1 cellular context compared by ENCODE assay signal in genomic region chr17:27332485-27333409, GRCh38.
TF ChIP-seq lines count a peak whose summit lies in the region.

No MANE protein-coding gene starts in this region.

TF ChIP-seq in HepG2, 621 proteins besides CTCF, POLR2A, EP300 and RAD21 (continued from another document and continues in another):
- TF ChIP-seq ZNF558 (CRISPR knock-in tag; IDR thresholded peaks at IDR 0.05; ENCODE audit: borderline replicate concordance) (peak; percentile 77; the same call in 1 of the 2 replicates), HOXA3 (CRISPR knock-in tag; IDR thresholded peaks at IDR 0.05) (peak; percentile 79), CSRNP1 (CRISPR knock-in tag; IDR thresholded peaks at IDR 0.05) (peak; percentile 79; the same call in 1 of the 2 replicates), ZMYM4 (CRISPR knock-in tag; IDR thresholded peaks at IDR 0.05) (peak; percentile 80), ELF1 (CRISPR knock-in tag; IDR thresholded peaks at IDR 0.05) (peak; percentile 42; the same call in 1 of the 2 replicates), MTF1 (CRISPR knock-in tag; IDR thresholded peaks at IDR 0.05) (0 out of 2 replicates have a peak, but pooled peaks have one; percentile 47), ZSCAN21 (CRISPR knock-in tag; IDR thresholded peaks at IDR 0.05; ENCODE audit: borderline replicate concordance) (peak; percentile 63; the same call in 1 of the 2 replicates), RFX5 (IDR thresholded peaks at IDR 0.05; ENCODE audit: low read depth, low read length) (0 out of 2 replicates have a peak, but pooled peaks have one; percentile 31), GFI1 (CRISPR knock-in tag; IDR thresholded peaks at IDR 0.05; ENCODE audit: borderline replicate concordance) (peak; percentile 77; the same call in 1 of the 2 replicates), TBX2 (CRISPR knock-in tag; IDR thresholded peaks at IDR 0.05; ENCODE audit: borderline replicate concordance) (peak; percentile 98), ATF7 (IDR thresholded peaks at IDR 0.05) (no peak), ATF7 (CRISPR knock-in tag; IDR thresholded peaks at IDR 0.05) (peak; percentile 92), GLI4 (CRISPR knock-in tag; IDR thresholded peaks at IDR 0.05; ENCODE audit: borderline replicate concordance) (0 out of 2 replicates have a peak, but pooled peaks have one; percentile 23), ZNF772 (CRISPR knock-in tag; IDR thresholded peaks at IDR 0.05) (peak; percentile 97), TAF15 (IDR thresholded peaks at IDR 0.05; ENCODE audit: low read depth, low read length, poor library complexity, severe bottlenecking) (no peak), ZNF333 (CRISPR knock-in tag; IDR thresholded peaks at IDR 0.05; ENCODE audit: borderline replicate concordance) (peak; percentile 83), ZNF784 (CRISPR knock-in tag; IDR thresholded peaks at IDR 0.05; ENCODE audit: borderline replicate concordance) (peak; percentile 71; the same call in 1 of the 2 replicates), ZNF350 (CRISPR knock-in tag; IDR thresholded peaks at IDR 0.05; ENCODE audit: borderline replicate concordance, low read depth) (peak; percentile 94; the same call in 1 of the 2 replicates), ZNF816 (CRISPR knock-in tag; IDR thresholded peaks at IDR 0.05; ENCODE audit: borderline replicate concordance) (no peak), ESRRA (CRISPR knock-in tag; IDR thresholded peaks at IDR 0.05; ENCODE audit: low read depth) (peak; percentile 68; the same call in 1 of the 2 replicates), KLF15 (CRISPR knock-in tag; IDR thresholded peaks at IDR 0.05; ENCODE audit: borderline replicate concordance) (no peak; the same call in 1 of the 2 replicates), ZNF331 (CRISPR knock-in tag; IDR thresholded peaks at IDR 0.05) (peak; percentile 100), KDM3A (CRISPR knock-in tag; IDR thresholded peaks at IDR 0.05; ENCODE audit: low read depth) (peak; percentile 97; the same call in 1 of the 2 replicates), ZNF441 (CRISPR knock-in tag; IDR thresholded peaks at IDR 0.05; ENCODE audit: borderline replicate concordance) (peak; percentile 66; the same call in 1 of the 2 replicates), MIXL1 (CRISPR knock-in tag; IDR thresholded peaks at IDR 0.05) (no peak), ZHX1 (CRISPR knock-in tag; IDR thresholded peaks at IDR 0.05; ENCODE audit: low read depth) (peak; percentile 76), ZSCAN20 (CRISPR knock-in tag; IDR thresholded peaks at IDR 0.05; ENCODE audit: borderline replicate concordance) (no peak), ARID4A (CRISPR knock-in tag; IDR thresholded peaks at IDR 0.05; ENCODE audit: borderline replicate concordance) (peak; percentile 77; the same call in 1 of the 2 replicates), RAD51 (IDR thresholded peaks at IDR 0.05; ENCODE audit: borderline replicate concordance) (peak; percentile 32; the same call in 1 of the 2 replicates), THAP9 (CRISPR knock-in tag; IDR thresholded peaks at IDR 0.05; ENCODE audit: borderline replicate concordance) (peak; percentile 43; the same call in 1 of the 2 replicates), ATF7-NPFF (CRISPR knock-in tag; IDR thresholded peaks at IDR 0.05; ENCODE audit: low read depth) (peak; percentile 48; the same call in 1 of the 2 replicates), RBAK (CRISPR knock-in tag; IDR thresholded peaks at IDR 0.05) (peak; percentile 16; the same call in 1 of the 2 replicates), ZNF766 (CRISPR knock-in tag; IDR thresholded peaks at IDR 0.05; ENCODE audit: borderline replicate concordance) (peak; percentile 35; the same call in 1 of the 2 replicates), ZKSCAN1 (IDR thresholded peaks at IDR 0.05; ENCODE audit: low read length) (no peak), ZNF556 (CRISPR knock-in tag; IDR thresholded peaks at IDR 0.05; ENCODE audit: borderline replicate concordance) (peak; percentile 93), ZMYM3 (CRISPR knock-in tag; IDR thresholded peaks at IDR 0.05) (peak; percentile 61; the same call in 1 of the 2 replicates), THRA (CRISPR knock-in tag; IDR thresholded peaks at IDR 0.05; ENCODE audit: borderline replicate concordance) (peak; percentile 67; the same call in 1 of the 2 replicates), NCOA1 (CRISPR knock-in tag; IDR thresholded peaks at IDR 0.05) (0 out of 2 replicates have a peak, but pooled peaks have one; percentile 20), FOSL1 (CRISPR knock-in tag; IDR thresholded peaks at IDR 0.05; ENCODE audit: borderline replicate concordance) (peak; percentile 98), ZNF761 (CRISPR knock-in tag; conservative IDR thresholded peaks at IDR 0.05) (0 out of 2 replicates have a peak, but pooled peaks have one; percentile 46)
